19 cellular contexts compared by ENCODE assay signal in the genomic region with DNA sequence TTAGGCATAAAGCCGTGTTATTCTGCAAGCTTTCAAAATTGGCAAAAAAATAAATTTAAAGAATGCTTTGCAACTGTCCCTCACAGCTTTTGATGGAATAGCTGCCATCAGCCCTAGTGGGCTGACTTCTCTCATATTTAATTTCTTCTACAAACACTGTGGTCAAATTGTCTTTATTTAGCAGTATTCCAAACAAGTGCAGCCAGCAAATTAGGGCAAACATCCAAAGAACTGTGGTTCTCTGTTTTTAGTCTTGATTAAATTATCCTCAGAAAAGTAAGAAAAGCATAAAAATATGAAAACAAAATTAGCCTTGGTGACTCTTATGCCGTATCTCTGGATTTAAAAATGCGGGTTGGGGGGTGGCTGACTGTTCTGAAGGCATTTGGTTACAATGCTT.
DNase-seq lines count a peak whose midpoint lies in the region; ATAC-seq lines count a peak whose summit lies in the region.
"Had no signal": no experiment of that assay in that cellular context is flagged by ENCODE, and none has a peak within 500 bp of the region (broad histone marks: within the 10 kb centered on the region; RNA-seq: fewer than 3 reads in every experiment).

No MANE protein-coding gene starts in this region.

- intact Hi-C loops in Right ventricle myocardium inferior (cut with DNase I): no loop called here

- DNase-seq in NCI-H1092 treated with DMSO at 0.1 percent for 48 hours (lab: John Stamatoyannopoulos, UW) (peak; percentile 32), NCI-H1092 (lab: John Stamatoyannopoulos, UW) (no peak), dedifferentiated amniotic fluid mesenchymal stem cell (ENCODE audit: extremely low spot score) (peak; percentile 30), midbrain (lab: John Stamatoyannopoulos, UW) (peak; percentile 44), Right ventricle myocardium inferior (ENCODE audit: missing footprints) (no peak), T-helper 1 cell (no peak), hepatic stellate cell (ENCODE audit: low spot score) (no peak)
- DNase-seq: activated gamma-delta T cell treated with Interleukin-2 at 50 U/mL for 16 hours; DMS 273 treated with DMSO at 0.1 percent for 48 hours; kidney glomerular epithelial cell; MM.1S; SHP77 treated with DMSO at 0.1 percent for 48 hours; stimulated activated CD4-positive, alpha-beta T cell treated with anti-CD3 and anti-CD28 coated beads, Interleukin-12 subunit alpha, Interleukin-12 subunit beta, amount 100 ng/mL, for 4 hours; stimulated activated naive B cell treated with anti-CD40 and anti-IgM and Interleukin-4, amounts not matched to agents 10 μg/mL and 1 μg/mL and 100 μg/mL, for 72 hours; upper lobe of right lung had no signal

- no peak for ATAC-seq in Right ventricle myocardium inferior
- ATAC-seq: stimulated activated naive B cell treated with anti-CD40 and anti-IgM and Interleukin-4, amounts not matched to agents 10 μg/mL and 1 μg/mL and 100 μg/mL, for 72 hours; upper lobe of right lung had no signal

- H3K27ac ChIP-seq in temporal lobe (ENCODE audit: low read depth, low read length): peak overlapping the region; percentile 71
- H3K27ac ChIP-seq: 22Rv1, BLaER1, hepatocyte, upper lobe of right lung had no signal

Comparison
In these comparisons a context has a peak if more than half of its experiments do, and no peak if none do; other contexts are left out.
1. DNase-seq: peak in NCI-H1092 treated with DMSO at 0.1 percent for 48 hours (single experiment), dedifferentiated amniotic fluid mesenchymal stem cell (single experiment) and midbrain (single experiment); none in NCI-H1092 (single experiment), Right ventricle myocardium inferior (single experiment), T-helper 1 cell (0 of 5) and hepatic stellate cell (single experiment).